ENCODE assay signal across 20 cellular contexts in genomic region chr7:77806425-77806824, GRCh38. TPM values are rescaled to one million over a fixed set of nuclear protein-coding genes. Genes with fewer than 3 reads are reported as not detected.
DNase-seq lines count a peak whose midpoint lies in the region; ATAC-seq, FAIRE-seq and TF ChIP-seq lines count a peak whose summit lies in the region.
"Had no signal": no experiment of that assay in that cellular context is flagged by ENCODE, and none has a peak within 500 bp of the region (broad histone marks: within the 10 kb centered on the region; RNA-seq: fewer than 3 reads in every experiment).

No MANE protein-coding gene starts in this region.

- no peak for TF ChIP-seq RAD21 in HCT116 (IDR thresholded peaks at IDR 0.05; ENCODE audit: low read depth)

- peaks cover 76% of the 10 kb centered on the region for H3K79me2 ChIP-seq in HCT116 (ENCODE audit: insufficient read depth, low read length)

- H4K20me1 ChIP-seq in HCT116 (ENCODE audit: insufficient read depth), result no peaks in the 10 kb centered on the region
- H4K20me1 ChIP-seq: BLaER1 had no signal

- peaks cover 2 to 30% (median 5%) of the 10 kb centered on the region in 7 donors for H3K9me3 Mint-ChIP-seq in CD4-positive, CD25-positive, alpha-beta regulatory T cell
- H3K9me3 Mint-ChIP-seq in activated T-helper 17 cell treated with anti-CD3 and anti-CD28 coated beads, Interleukin-2, amount 50 U/mL, for 72 hours, result peaks cover 10% of the 10 kb centered on the region
- H3K9me3 Mint-ChIP-seq: CD4-positive, alpha-beta T cell had no signal

- peaks cover 20 to 22% of the 10 kb centered on the region in 2 experiments for H3K9me3 ChIP-seq in CD4-positive, CD25-positive, alpha-beta regulatory T cell (ENCODE audit: control insufficient read depth in 2 of 2, low read length in 2 of 2)
- H3K9me3 ChIP-seq in HCT116 (ENCODE audit: control insufficient read depth in 1 of 2, insufficient read depth in 1 of 2, low read depth in 1 of 2, low read length in 2 of 2) (0 out of 4 replicates have a peak, but pooled peaks cover 4 to 6% of the 10 kb centered on the region in 2 experiments), Peyer's patch (peaks cover 0 to 14% (median 0%) of the 10 kb centered on the region in 4 donors)

- H3K36me3 ChIP-seq in CD4-positive, CD25-positive, alpha-beta regulatory T cell (ENCODE audit: control insufficient read depth, insufficient read depth, low read length), result no peaks in the 10 kb centered on the region
- H3K36me3 ChIP-seq in HCT116 (ENCODE audit: control insufficient read depth in 1 of 2, insufficient read depth in 2 of 2, low read length in 2 of 2) (0 out of 4 replicates have a peak, but pooled peaks cover 0 to 3% of the 10 kb centered on the region in 2 experiments), Peyer's patch (no peaks in the 10 kb centered on the region)

- peaks cover 28% of the 10 kb centered on the region for H3K4me1 ChIP-seq in CD4-positive, CD25-positive, alpha-beta regulatory T cell (ENCODE audit: control insufficient read depth, insufficient read depth, low read length, poor library complexity, severe bottlenecking)
- peaks cover 0 to under 1% of the 10 kb centered on the region in 2 experiments; a peak in 1 of 4 replicates for H3K4me1 ChIP-seq in HCT116 (ENCODE audit: control insufficient read depth in 1 of 2, insufficient read depth in 2 of 2, low read length in 2 of 2)
- H3K4me1 ChIP-seq in Peyer's patch, result peaks cover 0 to 8% (median 0%) of the 10 kb centered on the region in 4 donors

- peaks cover 14% of the 10 kb centered on the region for H3K36me3 Mint-ChIP-seq in CD4-positive, CD25-positive, alpha-beta regulatory T cell
- H3K36me3 Mint-ChIP-seq in activated T-helper 17 cell treated with anti-CD3 and anti-CD28 coated beads, Interleukin-2, amount 50 U/mL, for 72 hours (ENCODE audit: low read depth), result peaks cover 77% of the 10 kb centered on the region

- H3K27me3 ChIP-seq in CD4-positive, CD25-positive, alpha-beta regulatory T cell (ENCODE audit: control insufficient read depth, insufficient read depth, low read length), result no peaks in the 10 kb centered on the region
- H3K27me3 ChIP-seq in HCT116 (ENCODE audit: insufficient read depth, low read length), result no peaks in the 10 kb centered on the region
- no peaks in the 10 kb centered on the region for H3K27me3 ChIP-seq in Peyer's patch
- H3K27me3 ChIP-seq: BLaER1 had no signal

- peak overlapping the region in 2 of 4 donors; percentile 19 to 21 for H3K4me3 Mint-ChIP-seq in CD4-positive, CD25-positive, alpha-beta regulatory T cell
- H3K4me3 Mint-ChIP-seq in activated T-helper 17 cell treated with anti-CD3 and anti-CD28 coated beads, Interleukin-2, amount 50 U/mL, for 72 hours, result peak overlapping the region; percentile 48
- H3K4me3 Mint-ChIP-seq: CD4-positive, alpha-beta T cell; GM23338; H9 had no signal

- intact Hi-C loops in HCT116 (cut with micrococcal nuclease), result no loop called here

- H3K9me2 ChIP-seq in HCT116 (ENCODE audit: insufficient read depth), result no peaks in the 10 kb centered on the region

- no peak overlapping the region for H2AFZ ChIP-seq in HCT116 (ENCODE audit: low read depth, low read length, poor library complexity, severe bottlenecking)
- H2AFZ ChIP-seq: GM23338 had no signal

- POLR2A ChIA-PET in HCT116 (lab: Charles Lee), result no interaction called here

- no peak overlapping the region for H3K27ac ChIP-seq in CD4-positive, CD25-positive, alpha-beta regulatory T cell (ENCODE audit: insufficient read depth, low read length, poor library complexity, severe bottlenecking)
- H3K27ac ChIP-seq in HCT116 (ENCODE audit: low read depth, low read length), result no peak overlapping the region
- H3K27ac ChIP-seq in Peyer's patch, result no peak overlapping the region
- H3K27ac ChIP-seq: BLaER1, C4-2B had no signal

- TF ChIP-seq POLR2A in HCT116 (IDR thresholded peaks at IDR 0.05; ENCODE audit: borderline replicate concordance, extremely low read depth, insufficient read depth, insufficient read length) (no peak), Peyer's patch (IDR thresholded peaks at IDR 0.05) (no peak)

- peaks cover 34 to 73% (median 59%) of the 10 kb centered on the region in 4 donors for H3K4me1 Mint-ChIP-seq in CD4-positive, CD25-positive, alpha-beta regulatory T cell
- H3K4me1 Mint-ChIP-seq in activated T-helper 17 cell treated with anti-CD3 and anti-CD28 coated beads, Interleukin-2, amount 50 U/mL, for 72 hours, result peaks cover 60% of the 10 kb centered on the region
- H3K4me1 Mint-ChIP-seq: GM23338 had no signal

- BruUV-seq in HCT116 (replicated peaks; lab: Mats Ljungman, UMichigan), result no TSS peak

- H3K27me3 Mint-ChIP-seq in CD4-positive, CD25-positive, alpha-beta regulatory T cell, result no peaks in the 10 kb centered on the region
- no peaks in the 10 kb centered on the region for H3K27me3 Mint-ChIP-seq in activated T-helper 17 cell treated with anti-CD3 and anti-CD28 coated beads, Interleukin-2, amount 50 U/mL, for 72 hours
- H3K27me3 Mint-ChIP-seq: CD4-positive, alpha-beta T cell had no signal

- peak overlapping the region in 1 of 3 donors; percentile 80 for H3K27ac Mint-ChIP-seq in CD4-positive, CD25-positive, alpha-beta regulatory T cell
- peak overlapping the region; percentile 65 for H3K27ac Mint-ChIP-seq in activated T-helper 17 cell treated with anti-CD3 and anti-CD28 coated beads, Interleukin-2, amount 50 U/mL, for 72 hours
- H3K27ac Mint-ChIP-seq: GM23338, H9 had no signal

- H3K9ac ChIP-seq in HCT116 (ENCODE audit: low read length), result no peak overlapping the region
- H3K9ac ChIP-seq: BLaER1 had no signal

- H3K4me3 ChIP-seq in CD4-positive, CD25-positive, alpha-beta regulatory T cell (ENCODE audit: low read depth, low read length), result peak overlapping the region; percentile 9
- H3K4me3 ChIP-seq in HCT116 (replicated peaks in 1 of 2; ENCODE audit: low read depth in 1 of 2, low read length in 2 of 2) (no peak overlapping the region), Peyer's patch (no peak overlapping the region)
- H3K4me3 ChIP-seq: BLaER1, GM23338 had no signal

- ATAC-seq in CD4-positive, CD25-positive, alpha-beta regulatory T cell (ENCODE audit: low read depth in 2 of 2), result no peak
- no peak for ATAC-seq in HCT116
- ATAC-seq in activated T-helper 17 cell treated with anti-CD3 and anti-CD28 coated beads, Interleukin-2, amount 50 U/mL, for 72 hours (replicated peaks), result no peak
- ATAC-seq: GM23338 had no signal

- RAD21 ChIA-PET in HCT116 (lab: Charles Lee; ENCODE audit: low non-redundant PET in 1 of 2, low total read pairs in 2 of 2, uncharacterized antibody in 2 of 2, unreplicated experiment in 2 of 2), result no interaction called here

- FAIRE-seq in islet of Langerhans (lab: Jason Lieb, UNC), result peak; percentile 33
- FAIRE-seq: GM12891, GM18507 had no signal

- no peak overlapping the region for H3K4me2 ChIP-seq in HCT116 (ENCODE audit: low read length)
- H3K4me2 ChIP-seq: BLaER1, GM23338 had no signal

- TF ChIP-seq CTCF in HCT116 (IDR thresholded peaks at IDR 0.05 in 2 of 3, conservative IDR thresholded peaks at IDR 0.05 in 1 of 3; ENCODE audit: borderline replicate concordance in 1 of 3, insufficient read depth in 1 of 3, low read depth in 2 of 3, low read length in 2 of 3) (no peak), Peyer's patch (IDR thresholded peaks at IDR 0.05) (no peak)

- CTCF ChIA-PET in HCT116 (lab: Charles Lee), result no interaction called here

- DNase-seq in CD4-positive, CD25-positive, alpha-beta regulatory T cell, result no peak
- DNase-seq in HCT116 (ENCODE audit: low read depth, low spot score) (no peak), NCI-H2171 (lab: John Stamatoyannopoulos, UW) (no peak), HK-2 (ENCODE audit: unreplicated experiment) (no peak), Peyer's patch (no peak), NCI-H524 treated with DMSO at 0.1 percent for 48 hours (lab: John Stamatoyannopoulos, UW) (no peak)
- DNase-seq: Calu3; CD4-positive, alpha-beta T cell; COR-L47; DMS53; DMS79 treated with DMSO at 0.1 percent for 48 hours; GF-D8; H9 had no signal

TF ChIP-seq in HCT116, 20 proteins besides CTCF, POLR2A, EP300 and RAD21:
- TF ChIP-seq TCF7L2 (IDR thresholded peaks at IDR 0.05; ENCODE audit: borderline replicate concordance, extremely low read depth, insufficient read depth, insufficient read length), result no peak
- 0 out of 2 replicates have a peak, but pooled peaks have one; percentile 29 for TF ChIP-seq CBX3 (IDR thresholded peaks at IDR 0.05; ENCODE audit: low read depth)
- TF ChIP-seq YY1 (IDR thresholded peaks at IDR 0.05; ENCODE audit: extremely low read depth, insufficient replicate concordance, low read depth, low read length), result no peak
TF ChIP-seq in HCT116: peak in this region for 1.

RNA-seq across cellular contexts. Expression of gene PHTF2, which starts 7.9 kb away (rescaled TPM):
- total RNA-seq in CD4-positive, CD25-positive, alpha-beta regulatory T cell, result 77.9 TPM
- 10 to 100 TPM; 25.0 to 32.3 (median 28.7) TPM for polyA plus RNA-seq in CD4-positive, CD25-positive, alpha-beta regulatory T cell
- total RNA-seq in HCT116 (2021; ENCODE audit: unreplicated experiment) (26.7 TPM), Peyer's patch (10 to 100 TPM in 3 of 4 donors, 1 to 10 TPM in 1; 8.6 to 54.5 (median 14.5) TPM)
- 6.2 and 9.5 TPM in 2 replicates for polyA plus RNA-seq in HCT116 (2012)
- 100 to 1,000 TPM in 1 of 2 donors, 10 to 100 TPM in 1; 66.1 to 123 TPM for total RNA-seq in activated T-helper 17 cell treated with anti-CD3 and anti-CD28 coated beads, Interleukin-2, amount 50 U/mL, for 72 hours

RNA-seq across cellular contexts. Expression of gene TMEM60, which starts 8.2 kb away (rescaled TPM):
- total RNA-seq in CD4-positive, CD25-positive, alpha-beta regulatory T cell, result 5.2 TPM
- polyA plus RNA-seq in CD4-positive, CD25-positive, alpha-beta regulatory T cell, result 10 to 100 TPM; 32.3 to 76.0 (median 55.9) TPM
- total RNA-seq in HCT116 (2021; ENCODE audit: unreplicated experiment) (10.3 TPM), Peyer's patch (10 to 100 TPM in 2 of 4 donors, 1 to 10 TPM in 1, not detected in 1; 8.9 to 11.3 (median 11.1) TPM)
- polyA plus RNA-seq in HCT116 (2012), result 5.1 and 9.4 TPM in 2 replicates
- total RNA-seq in activated T-helper 17 cell treated with anti-CD3 and anti-CD28 coated beads, Interleukin-2, amount 50 U/mL, for 72 hours, result 10 to 100 TPM; 12.1 to 13.2 TPM
